In the genomic region with DNA sequence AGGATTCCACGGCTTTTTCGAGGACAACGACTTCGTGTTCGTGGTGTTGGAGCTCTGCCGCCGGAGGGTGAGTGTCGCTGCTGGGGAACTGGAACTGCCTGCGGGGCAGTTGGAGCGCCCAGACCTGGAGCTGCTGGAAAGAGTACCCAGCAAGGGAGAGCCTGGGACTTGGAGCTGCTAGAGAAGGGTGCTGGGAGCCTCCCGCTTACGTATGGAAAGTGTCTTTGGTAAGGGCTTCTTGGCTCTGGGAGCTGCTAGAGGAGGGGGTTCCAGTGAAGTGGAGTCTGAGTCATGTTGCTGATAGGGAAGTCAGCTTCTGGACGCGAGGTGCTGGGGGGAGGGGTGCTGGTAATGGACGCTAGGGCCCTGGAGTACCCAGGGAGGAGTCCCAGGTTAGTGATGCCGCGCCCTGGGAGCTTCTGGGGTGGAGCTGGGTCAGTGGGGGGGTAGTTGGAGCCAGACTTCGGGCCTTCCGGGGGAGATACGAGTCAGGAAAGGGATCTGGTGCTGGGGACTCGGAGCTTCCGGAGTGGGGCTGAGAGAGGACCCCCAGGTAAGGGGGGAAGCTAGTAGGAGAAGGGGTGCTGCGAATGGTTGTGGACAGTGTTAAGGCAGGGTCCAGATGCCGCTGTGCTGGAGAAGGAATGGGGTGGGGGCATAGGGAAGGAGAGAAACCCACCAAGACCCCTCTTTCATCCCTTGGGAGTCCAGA, we compare ENCODE assay signal across 8 cellular contexts. TPM values are rescaled to one million over a fixed set of nuclear protein-coding genes. Genes with fewer than 3 reads are reported as not detected.
DNase-seq lines count a peak whose midpoint lies in the region; ATAC-seq, FAIRE-seq and TF ChIP-seq lines count a peak whose summit lies in the region.

No MANE protein-coding gene starts in this region.

- H3K9me3 Mint-ChIP-seq in nephron progenitor cell, result no peaks in the 10 kb centered on the region

- H3K27ac ChIP-seq in HL-60 (replicated peaks) (peak overlapping the region; percentile 80), SJSA1 (peak overlapping the region; percentile 50), H1 (ENCODE audit: low read depth, low read length) (peak overlapping the region; percentile 35)

- peak overlapping the region; percentile 53 for H4K5ac ChIP-seq in H1 (ENCODE audit: insufficient read length, low read depth, low read length)

- H2BK120ac ChIP-seq in H1 (replicated peaks; ENCODE audit: low read depth, low read length), result peak overlapping the region; percentile 60

- TF ChIP-seq EP300 in H1 (IDR thresholded peaks at IDR 0.05; ENCODE audit: borderline replicate concordance in 1 of 2, low read depth in 2 of 2, low read length in 2 of 2), result no peak

- no peak for TF ChIP-seq RAD21 in H1 (IDR thresholded peaks at IDR 0.05 in 1 of 2, conservative IDR thresholded peaks at IDR 0.05 in 1 of 2; ENCODE audit: low read depth in 2 of 2, low read length in 2 of 2)

- H3K4me3 ChIP-seq in HL-60 (replicated peaks; ENCODE audit: insufficient read depth, low read length), result peak overlapping the region; percentile 61
- H3K4me3 ChIP-seq in SJSA1, result peak overlapping the region; percentile 69
- peak overlapping the region; percentile 96 to 99 (median 98) for H3K4me3 ChIP-seq in H1 (ENCODE audit: extremely low read depth in 1 of 4, insufficient read depth in 2 of 4, low read depth in 3 of 4, low read length in 4 of 4)

- H3K9me3 ChIP-seq in SJSA1 (replicated peaks) (no peaks in the 10 kb centered on the region), H1 (ENCODE audit: insufficient read depth in 2 of 2, low read depth in 1 of 2, low read length in 1 of 2) (no peaks in the 10 kb centered on the region)

- peak overlapping the region; percentile 94 for H3K4me3 Mint-ChIP-seq in nephron progenitor cell

- peaks cover 42% of the 10 kb centered on the region for H3K36me3 Mint-ChIP-seq in nephron progenitor cell (ENCODE audit: low read depth)

- peak overlapping the region; percentile 85 for H4K8ac ChIP-seq in H1 (ENCODE audit: extremely low read depth, insufficient read depth, low read length)

- H2BK5ac ChIP-seq in H1 (ENCODE audit: low read depth, low read length), result peak overlapping the region; percentile 95

- H3K79me2 ChIP-seq in H1 (ENCODE audit: control insufficient read depth in 1 of 2, insufficient read depth in 2 of 2, low read length in 2 of 2), result peaks cover 16 to 39% of the 10 kb centered on the region in 2 experiments

- H3K4me1 Mint-ChIP-seq in nephron progenitor cell, result peaks cover 38% of the 10 kb centered on the region

- H3K4me1 ChIP-seq in SJSA1 (replicated peaks), result peaks cover 24% of the 10 kb centered on the region
- H3K4me1 ChIP-seq in H1 (replicated peaks in 1 of 4; ENCODE audit: control insufficient read depth in 3 of 4, insufficient read depth in 4 of 4, low read length in 3 of 4), result peaks cover 2 to 8% (median 7%) of the 10 kb centered on the region in 4 experiments; a peak in 4 of 7 replicates

- H2AFZ ChIP-seq in H1 (ENCODE audit: low read length), result no peak overlapping the region

- H3K23ac ChIP-seq in H1 (ENCODE audit: insufficient read length), result no peak overlapping the region

- peak overlapping the region; percentile 95; the same call in 1 of the 2 replicates for H2AK5ac ChIP-seq in H1 (ENCODE audit: low read depth, low read length)

- no peak for FAIRE-seq in H1 (lab: Jason Lieb, UNC)

- peaks cover 3 to 14% of the 10 kb centered on the region in 2 experiments for H4K20me1 ChIP-seq in H1 (replicated peaks in 1 of 2; ENCODE audit: control insufficient read depth in 1 of 2, insufficient read depth in 2 of 2, low read length in 2 of 2)

- peak overlapping the region in 3 of 4 experiments; percentile 85 to 90 (median 86); a peak in 6 of 7 replicates for H3K9ac ChIP-seq in H1 (replicated peaks in 1 of 4; ENCODE audit: extremely low read depth in 1 of 4, low read depth in 3 of 4, low read length in 3 of 4)

- 2% methylated on average over 24 of the region's 24 CpGs; no CpG with 5 or more reads in 1 of the 2 experiments for WGBS in H1 (ENCODE audit: extremely low coverage in 1 of 2, insufficient coverage in 1 of 2, insufficient read length in 1 of 2, insufficient replicate concordance in 2 of 2, low coverage in 1 of 2, low lambda C conversion rate in 2 of 2, missing lambda C conversion rate in 1 of 2), 2 experiments

- peak overlapping the region; percentile 72 for H3K4ac ChIP-seq in H1 (replicated peaks; ENCODE audit: insufficient read length, low read depth, low read length)

- POLR2A ChIA-PET in H1 (lab: Charles Lee; ENCODE audit: partially characterized antibody), result interaction anchor here (0.7 to 13.1 kb wide), 13 partner anchors 12 to 170 kb away, joined by 3 to 230 read pairs (median 5); partner anchors contain the start of genes DCTN5, EARS2, ERN2 and NDUFAB1

- peak overlapping the region; percentile 82 for H3K56ac ChIP-seq in H1 (replicated peaks; ENCODE audit: insufficient read length, low read depth, low read length)

- no peaks in the 10 kb centered on the region for H3K27me3 Mint-ChIP-seq in nephron progenitor cell (ENCODE audit: low read depth, poor library complexity)

- peaks cover 11% of the 10 kb centered on the region; the same call in 1 of the 2 replicates for H3K23me2 ChIP-seq in H1 (ENCODE audit: low read depth, low read length)

- no peak overlapping the region for H3K27ac Mint-ChIP-seq in nephron progenitor cell

- H2BK15ac ChIP-seq in H1 (ENCODE audit: low read length), result peak overlapping the region; percentile 98

- 0 out of 3 replicates have a peak, but pooled peaks of 1 of the 2 experiments have one; percentile 17 for TF ChIP-seq POLR2A in H1 (IDR thresholded peaks at IDR 0.05; ENCODE audit: control extremely low read depth in 1 of 2, low read depth in 2 of 2, low read length in 2 of 2)

- peak in 2 of 3 experiments; percentile 45 to 59 for DNase-seq in NCI-H1417 (lab: John Stamatoyannopoulos, UW)
- DNase-seq in NCI-H1417 treated with DMSO at 0.1 percent for 48 hours (lab: John Stamatoyannopoulos, UW), result no peak
- peak; percentile 82 to 87 for DNase-seq in HL-60 (ENCODE audit: low read depth in 1 of 2, low spot score in 1 of 2)
- peak; percentile 44 to 70 for DNase-seq in SJSA1 (ENCODE audit: low read depth in 1 of 2, low spot score in 2 of 2)
- DNase-seq in H1 (ENCODE audit: low read depth in 1 of 2, low spot score in 2 of 2), result peak in 1 of 2 experiments; percentile 57
- peak; percentile 39 for DNase-seq in nephron progenitor cell
- DNase-seq in 8988T, result no peak

- H3K79me1 ChIP-seq in H1 (ENCODE audit: low read depth, low read length), result peaks cover 20% of the 10 kb centered on the region

- no peak overlapping the region for H2BK20ac ChIP-seq in H1 (ENCODE audit: low read length)

- CTCF ChIA-PET in H1 (lab: Charles Lee; ENCODE audit: partially characterized antibody), result interaction anchor here (1.1 to 4.7 kb wide), 6 partner anchors 10 to 179 kb away, joined by 3 to 43 read pairs (median 6); partner anchors contain the start of gene ERN2

- peak overlapping the region; percentile 60; the same call in 1 of the 2 replicates for H2BK12ac ChIP-seq in H1 (ENCODE audit: low read depth, low read length)

- H3K27me3 ChIP-seq in HL-60 (ENCODE audit: insufficient read depth, poor library complexity, severe bottlenecking) (no peaks in the 10 kb centered on the region), SJSA1 (replicated peaks) (no peaks in the 10 kb centered on the region), H1 (replicated peaks in 1 of 4; ENCODE audit: control insufficient read depth in 3 of 4, extremely low read depth in 1 of 4, insufficient read depth in 3 of 4, low read length in 3 of 4) (no peaks in the 10 kb centered on the region)

- H3K14ac ChIP-seq in H1 (ENCODE audit: insufficient read length), result peak overlapping the region; percentile 35

- ATAC-seq in GM19328 (IDR thresholded peaks at IDR 0.05; ENCODE audit: unreplicated experiment), result no peak

- H3K36me3 ChIP-seq in SJSA1, result peaks cover 62% of the 10 kb centered on the region
- H3K36me3 ChIP-seq in H1 (ENCODE audit: control insufficient read depth in 2 of 4, insufficient read depth in 4 of 4, low read length in 3 of 4), result peaks cover 27 to 41% (median 33%) of the 10 kb centered on the region in 4 experiments

- peak overlapping the region; percentile 90 to 94 for H3K4me2 ChIP-seq in H1 (ENCODE audit: insufficient read depth in 1 of 2, low read depth in 2 of 2, low read length in 2 of 2)

- peak overlapping the region; percentile 98 for H4K91ac ChIP-seq in H1 (replicated peaks; ENCODE audit: insufficient read length, low read length)

- peak overlapping the region; percentile 81 for H3K18ac ChIP-seq in H1 (ENCODE audit: extremely low read depth, low read length)

- TF ChIP-seq CTCF in HL-60 (IDR thresholded peaks at IDR 0.05; ENCODE audit: insufficient read depth, low read length) (no peak), H1 (IDR thresholded peaks at IDR 0.05; ENCODE audit: control extremely low read depth in 1 of 3, insufficient read depth in 1 of 3, low read depth in 1 of 3, low read length in 3 of 3) (no peak), nephron progenitor cell (IDR thresholded peaks at IDR 0.05) (no peak)

RNA-seq across cellular contexts. Expression of gene PLK1, which starts 0.7 kb away (rescaled TPM):
- total RNA-seq in SJSA1 (2014; rRNA removed; shearing (Covaris generic)), result 72.9 and 86.5 TPM in 2 replicates
- 135 and 139 TPM in 2 replicates for total RNA-seq in H1 (2021; fragmentation: NEBNext Ultra II Directional; extraction: Animal tissue kit (Norgen Biotek cat#: 25700))
- polyA plus RNA-seq in H1 (2011; rRNA removed), result 127 and 219 TPM in 2 replicates
- 101 TPM for polyA plus RNA-seq in H1 (2011; cell fraction: cytosol; rRNA removed)
- 175 TPM for polyA plus RNA-seq in H1 (2011; cell fraction: nucleus; rRNA removed)
- polyA plus RNA-seq in H1 (2012, experiment 1 of 2), result 128 to 149 TPM (median 143 TPM) in 4 replicates
- 158 TPM for polyA plus RNA-seq in H1 (2012, experiment 2 of 2)
- polyA plus RNA-seq in H1 (2013, experiment 1 of 2), result 111 TPM
- polyA plus RNA-seq in H1 (2013, experiment 2 of 2), result 108 TPM
- 76.3 and 122 TPM in 2 replicates for polyA minus RNA-seq in H1 (2011; rRNA and poly(A)+ RNA removed)
- 86.4 TPM for polyA minus RNA-seq in H1 (2011; cell fraction: cytosol; rRNA and poly(A)+ RNA removed)
- 48.3 TPM for polyA minus RNA-seq in H1 (2011; cell fraction: nucleus; rRNA and poly(A)+ RNA removed)

RNA-seq across cellular contexts. Expression of gene ERN2, which starts 33.6 kb away (rescaled TPM):
- not detected in 2 replicates for total RNA-seq in SJSA1 (2014; rRNA removed; shearing (Covaris generic))
- total RNA-seq in H1 (2021; fragmentation: NEBNext Ultra II Directional; extraction: Animal tissue kit (Norgen Biotek cat#: 25700)), result 1.7 and 2.4 TPM in 2 replicates
- polyA plus RNA-seq in H1 (2011; rRNA removed), result 4.4 and 6.1 TPM in 2 replicates
- polyA plus RNA-seq in H1 (2011; cell fraction: cytosol; rRNA removed), result 5.1 TPM
- 11.3 TPM for polyA plus RNA-seq in H1 (2011; cell fraction: nucleus; rRNA removed)
- polyA plus RNA-seq in H1 (2012, experiment 1 of 2), result 1.6 to 3.0 TPM (median 2.4 TPM) in 4 replicates
- 0.96 TPM for polyA plus RNA-seq in H1 (2012, experiment 2 of 2)
- 1.0 TPM for polyA plus RNA-seq in H1 (2013, experiment 1 of 2)
- polyA plus RNA-seq in H1 (2013, experiment 2 of 2), result 1.5 TPM
- 5.1 and 5.3 TPM in 2 replicates for polyA minus RNA-seq in H1 (2011; rRNA and poly(A)+ RNA removed)
- 2.3 TPM for polyA minus RNA-seq in H1 (2011; cell fraction: cytosol; rRNA and poly(A)+ RNA removed)
- 16.1 TPM for polyA minus RNA-seq in H1 (2011; cell fraction: nucleus; rRNA and poly(A)+ RNA removed)

RNA-seq across cellular contexts. Expression of gene DCTN5, which starts 38.2 kb away (rescaled TPM):
- total RNA-seq in SJSA1 (2014; rRNA removed; shearing (Covaris generic)), result 22.4 and 57.8 TPM in 2 replicates
- total RNA-seq in H1 (2021; fragmentation: NEBNext Ultra II Directional; extraction: Animal tissue kit (Norgen Biotek cat#: 25700)), result 74.0 and 75.6 TPM in 2 replicates
- 28.6 and 36.0 TPM in 2 replicates for polyA plus RNA-seq in H1 (2011; rRNA removed)
- 55.0 TPM for polyA plus RNA-seq in H1 (2011; cell fraction: cytosol; rRNA removed)
- polyA plus RNA-seq in H1 (2011; cell fraction: nucleus; rRNA removed), result 22.7 TPM
- polyA plus RNA-seq in H1 (2012, experiment 1 of 2), result 48.8 to 77.9 TPM (median 54.7 TPM) in 4 replicates
- 17.4 TPM for polyA plus RNA-seq in H1 (2012, experiment 2 of 2)
- polyA plus RNA-seq in H1 (2013, experiment 1 of 2), result 25.9 TPM
- 24.9 TPM for polyA plus RNA-seq in H1 (2013, experiment 2 of 2)
- polyA minus RNA-seq in H1 (2011; rRNA and poly(A)+ RNA removed), result 104 and 170 TPM in 2 replicates
- polyA minus RNA-seq in H1 (2011; cell fraction: cytosol; rRNA and poly(A)+ RNA removed), result 41.8 TPM
- 31.7 TPM for polyA minus RNA-seq in H1 (2011; cell fraction: nucleus; rRNA and poly(A)+ RNA removed)

RNA-seq across cellular contexts. Expression of gene PALB2, which starts 38.3 kb away (rescaled TPM):
- total RNA-seq in SJSA1 (2014; rRNA removed; shearing (Covaris generic)), result 9.7 and 12.4 TPM in 2 replicates
- 28.6 and 33.1 TPM in 2 replicates for total RNA-seq in H1 (2021; fragmentation: NEBNext Ultra II Directional; extraction: Animal tissue kit (Norgen Biotek cat#: 25700))
- 9.6 and 12.5 TPM in 2 replicates for polyA plus RNA-seq in H1 (2011; rRNA removed)
- polyA plus RNA-seq in H1 (2011; cell fraction: cytosol; rRNA removed), result 15.1 TPM
- polyA plus RNA-seq in H1 (2011; cell fraction: nucleus; rRNA removed), result 8.8 TPM
- polyA plus RNA-seq in H1 (2012, experiment 1 of 2), result 11.8 to 20.4 TPM (median 14.1 TPM) in 4 replicates
- 2.8 TPM for polyA plus RNA-seq in H1 (2012, experiment 2 of 2)
- 20.7 TPM for polyA plus RNA-seq in H1 (2013, experiment 1 of 2)
- polyA plus RNA-seq in H1 (2013, experiment 2 of 2), result 18.1 TPM
- 24.9 and 27.2 TPM in 2 replicates for polyA minus RNA-seq in H1 (2011; rRNA and poly(A)+ RNA removed)
- polyA minus RNA-seq in H1 (2011; cell fraction: cytosol; rRNA and poly(A)+ RNA removed), result 12.1 TPM
- polyA minus RNA-seq in H1 (2011; cell fraction: nucleus; rRNA and poly(A)+ RNA removed), result 30.0 TPM

Comparison
In these comparisons a context has a peak if more than half of its experiments do, and no peak if none do; other contexts are left out.
1. DNase-seq: peak in NCI-H1417 (2 of 3), HL-60 (2 of 2), SJSA1 (2 of 2) and nephron progenitor cell (single experiment); none in NCI-H1417 treated with DMSO at 0.1 percent for 48 hours (single experiment) and 8988T (single experiment).
2. Peak in every context shown above with its lines, with median percentiles within 50 percentile points of each other: H3K27ac ChIP-seq and H3K4me3 ChIP-seq.